ENCODE assay signal across 8 cellular contexts in genomic region chr2:113756088-113757058, GRCh38. TPM values are rescaled to one million over a fixed set of nuclear protein-coding genes. Genes with fewer than 3 reads are reported as not detected.
A peak's percentile ranks its signal among the peaks of the same experiment; 100 is the strongest.
DNase-seq lines count a peak whose midpoint lies in the region; ATAC-seq and TF ChIP-seq lines count a peak whose summit lies in the region.

Gene SLC35F5, minus strand, starts transcription at chr2:113756642. Its CDS starts 233 bp downstream, at chr2:113756409.

- ATAC-seq in RWPE2 (ENCODE audit: low read depth) = peak; percentile 92
- ATAC-seq in natural killer cell treated with Interleukin-12 subunit alpha and Interleukin-12 subunit beta and Interleukin-15 and Interleukin-18, amount 100 ng/mL, for 72 hours = peak; percentile 97

- H4K20me1 ChIP-seq in Loucy (ENCODE audit: insufficient read depth, low read length, poor library complexity, severe bottlenecking) = peaks cover 22% of the 10 kb centered on the region

- peaks cover 14% of the 10 kb centered on the region for H3K36me3 Mint-ChIP-seq in activated T-helper 2 cell treated with anti-CD3 and anti-CD28 coated beads, Interferon-gamma antibody, Interleukin-2, Interleukin-4, amounts not matched to agents 10 μg/mL and 5 μg/mL and 100 μg/mL, durations not matched to agents 14 hours and 24 hours and 36 hours (ENCODE audit: low read depth)
- peaks cover 6% of the 10 kb centered on the region for H3K36me3 Mint-ChIP-seq in natural killer cell treated with Interleukin-12 subunit alpha and Interleukin-12 subunit beta and Interleukin-15 and Interleukin-18, amount 100 ng/mL, for 72 hours

- peaks cover 3% of the 10 kb centered on the region for H3K27me3 Mint-ChIP-seq in activated T-helper 2 cell treated with anti-CD3 and anti-CD28 coated beads, Interferon-gamma antibody, Interleukin-2, Interleukin-4, amounts not matched to agents 10 μg/mL and 5 μg/mL and 100 μg/mL, durations not matched to agents 14 hours and 24 hours and 36 hours (ENCODE audit: low read depth)
- H3K27me3 Mint-ChIP-seq in natural killer cell treated with Interleukin-12 subunit alpha and Interleukin-12 subunit beta and Interleukin-15 and Interleukin-18, amount 100 ng/mL, for 72 hours = no peaks in the 10 kb centered on the region

- TF ChIP-seq CTCF in Loucy (conservative IDR thresholded peaks at IDR 0.05; ENCODE audit: low read length) (no peak), RWPE2 (IDR thresholded peaks at IDR 0.05; ENCODE audit: poor library complexity, severe bottlenecking) (no peak), fibroblast of mammary gland (conservative IDR thresholded peaks at IDR 0.05; ENCODE audit: control insufficient read depth, insufficient read depth, low read depth, low read length) (no peak)

- peak within 1 kb of the TSS; percentile 99 for H3K27ac Mint-ChIP-seq in activated T-helper 2 cell treated with anti-CD3 and anti-CD28 coated beads, Interferon-gamma antibody, Interleukin-2, Interleukin-4, amounts not matched to agents 10 μg/mL and 5 μg/mL and 100 μg/mL, durations not matched to agents 14 hours and 24 hours and 36 hours
- H3K27ac Mint-ChIP-seq in natural killer cell treated with Interleukin-12 subunit alpha and Interleukin-12 subunit beta and Interleukin-15 and Interleukin-18, amount 100 ng/mL, for 72 hours = peak within 1 kb of the TSS; percentile 92 to 95

- no peaks in the 10 kb centered on the region for H3K27me3 ChIP-seq in H7 (ENCODE audit: control insufficient read depth, insufficient read depth, low read length)
- no peaks in the 10 kb centered on the region for H3K27me3 ChIP-seq in Loucy (ENCODE audit: insufficient read depth, low read length, poor library complexity, severe bottlenecking)
- no peaks in the 10 kb centered on the region for H3K27me3 ChIP-seq in RWPE2 (ENCODE audit: insufficient read depth, poor library complexity, severe bottlenecking)

- peaks cover 37% of the 10 kb centered on the region for H3K79me2 ChIP-seq in Loucy (ENCODE audit: insufficient read depth, low read length)

- peak within 1 kb of the TSS; percentile 90 for H2AFZ ChIP-seq in Loucy (ENCODE audit: low read length)

- no peaks in the 10 kb centered on the region for H3K9me2 ChIP-seq in Loucy (replicated peaks; ENCODE audit: low read depth, low read length)

- H3K36me3 ChIP-seq in H7 (replicated peaks; ENCODE audit: control insufficient read depth, insufficient read depth, low read length) = no peaks in the 10 kb centered on the region; the same call in 1 of the 2 replicates
- H3K36me3 ChIP-seq in Loucy (ENCODE audit: insufficient read depth, low read length) = no peaks in the 10 kb centered on the region
- peaks cover 24% of the 10 kb centered on the region for H3K36me3 ChIP-seq in RWPE2 (ENCODE audit: low read depth)

- H3K4me1 ChIP-seq in Loucy (ENCODE audit: insufficient read depth, low read length, poor library complexity, severe bottlenecking) = peaks cover 13% of the 10 kb centered on the region
- peaks cover 7% of the 10 kb centered on the region for H3K4me1 ChIP-seq in RWPE2 (ENCODE audit: insufficient read depth, poor library complexity, severe bottlenecking)

- intact Hi-C loops in activated T-helper 2 cell treated with anti-CD3 and anti-CD28 coated beads, Interferon-gamma antibody, Interleukin-2, Interleukin-4, amounts not matched to agents 10 μg/mL and 5 μg/mL and 100 μg/mL, durations not matched to agents 14 hours and 24 hours and 36 hours (cut with micrococcal nuclease) = loop anchor here (1.0 to 10.0 kb wide), 5 partner anchors 36 to 218 kb away; no protein-coding TSS in a partner anchor

- peak within 1 kb of the TSS; percentile 55 for H3K27ac ChIP-seq in RWPE2 (ENCODE audit: poor library complexity, severe bottlenecking)

- H3K9ac ChIP-seq in Loucy (ENCODE audit: low read depth, low read length, poor library complexity, severe bottlenecking) = peak within 1 kb of the TSS; percentile 88

- H3K4me2 ChIP-seq in Loucy (ENCODE audit: low read depth, low read length, poor library complexity, severe bottlenecking) = peak within 1 kb of the TSS; percentile 86

- H3K4me3 ChIP-seq in H7 (ENCODE audit: insufficient read depth, low read depth, low read length) = peak within 1 kb of the TSS; percentile 90
- H3K4me3 ChIP-seq in Loucy (ENCODE audit: low read length, poor library complexity, severe bottlenecking) = peak within 1 kb of the TSS; percentile 86
- H3K4me3 ChIP-seq in RWPE2 (ENCODE audit: severe bottlenecking) = peak within 1 kb of the TSS; percentile 98
- peak within 1 kb of the TSS; percentile 80 for H3K4me3 ChIP-seq in fibroblast of mammary gland (ENCODE audit: control insufficient read depth, low read depth, low read length)

- H3F3A ChIP-seq in Loucy (ENCODE audit: low read depth) = peaks cover 3% of the 10 kb centered on the region; the same call in 1 of the 2 replicates

- H3K4me3 Mint-ChIP-seq in activated T-helper 2 cell treated with anti-CD3 and anti-CD28 coated beads, Interferon-gamma antibody, Interleukin-2, Interleukin-4, amounts not matched to agents 10 μg/mL and 5 μg/mL and 100 μg/mL, durations not matched to agents 14 hours and 24 hours and 36 hours (ENCODE audit: low read depth) = peak within 1 kb of the TSS; percentile 91
- peak within 1 kb of the TSS; percentile 92 for H3K4me3 Mint-ChIP-seq in natural killer cell treated with Interleukin-12 subunit alpha and Interleukin-12 subunit beta and Interleukin-15 and Interleukin-18, amount 100 ng/mL, for 72 hours

- no peaks in the 10 kb centered on the region for H3K9me3 Mint-ChIP-seq in activated T-helper 2 cell treated with anti-CD3 and anti-CD28 coated beads, Interferon-gamma antibody, Interleukin-2, Interleukin-4, amounts not matched to agents 10 μg/mL and 5 μg/mL and 100 μg/mL, durations not matched to agents 14 hours and 24 hours and 36 hours
- H3K9me3 Mint-ChIP-seq in natural killer cell treated with Interleukin-12 subunit alpha and Interleukin-12 subunit beta and Interleukin-15 and Interleukin-18, amount 100 ng/mL, for 72 hours = no peaks in the 10 kb centered on the region

- H3K4me1 Mint-ChIP-seq in activated T-helper 2 cell treated with anti-CD3 and anti-CD28 coated beads, Interferon-gamma antibody, Interleukin-2, Interleukin-4, amounts not matched to agents 10 μg/mL and 5 μg/mL and 100 μg/mL, durations not matched to agents 14 hours and 24 hours and 36 hours (ENCODE audit: low read depth) = peaks cover 29% of the 10 kb centered on the region
- H3K4me1 Mint-ChIP-seq in natural killer cell treated with Interleukin-12 subunit alpha and Interleukin-12 subunit beta and Interleukin-15 and Interleukin-18, amount 100 ng/mL, for 72 hours (ENCODE audit: low read depth in 2 of 2) = peaks cover 15 to 24% of the 10 kb centered on the region in 2 donors

- H3K9me3 ChIP-seq in Loucy (ENCODE audit: insufficient read depth, low read depth, low read length) (no peaks in the 10 kb centered on the region), RWPE2 (ENCODE audit: severe bottlenecking) (no peaks in the 10 kb centered on the region)

- DNase-seq in ELF-1 (ENCODE audit: low read depth, low spot score) = peak; percentile 91
- DNase-seq in H7 = peak; percentile 94
- peak; percentile 83 for DNase-seq in RWPE2 (ENCODE audit: low spot score)
- peak; percentile 92 for DNase-seq in activated T-helper 2 cell treated with anti-CD3 and anti-CD28 coated beads, Interferon-gamma antibody, Interleukin-2, Interleukin-4, amounts not matched to agents 10 μg/mL and 5 μg/mL and 100 μg/mL, durations not matched to agents 14 hours and 24 hours and 36 hours (ENCODE audit: low spot score)
- DNase-seq in fibroblast of mammary gland (ENCODE audit: low read depth) = peak; percentile 83
- peak; percentile 97 for DNase-seq in natural killer cell treated with Interleukin-12 subunit alpha and Interleukin-12 subunit beta and Interleukin-15 and Interleukin-18, amount 100 ng/mL, for 72 hours (ENCODE audit: low spot score)
- peak; percentile 86 for DNase-seq in stimulated activated naive CD4-positive, alpha-beta T cell treated with Interleukin-2 at 50 U/mL for 16 hours (lab: John Stamatoyannopoulos, UW)

RNA-seq across cellular contexts. Expression of gene SLC35F5, which starts in this region (rescaled TPM):
- 25.8 and 37.3 TPM in 2 replicates for total RNA-seq in H7 (2014; rRNA removed; shearing (Covaris generic))
- 39.6 and 41.8 TPM in 2 replicates for total RNA-seq in activated T-helper 2 cell treated with anti-CD3 and anti-CD28 coated beads, Interferon-gamma antibody, Interleukin-2, Interleukin-4, amounts not matched to agents 10 μg/mL and 5 μg/mL and 100 μg/mL, durations not matched to agents 14 hours and 24 hours and 36 hours
- 10 to 100 TPM; 27.3 to 39.7 TPM for total RNA-seq in natural killer cell treated with Interleukin-12 subunit alpha and Interleukin-12 subunit beta and Interleukin-15 and Interleukin-18, amount 100 ng/mL, for 72 hours

Comparison
In these comparisons a context has a peak if more than half of its experiments do, and no peak if none do; other contexts are left out.
1. Peak in every context shown above with its lines: DNase-seq, ATAC-seq, H3K4me3 ChIP-seq and H3K27ac ChIP-seq.